ENCODE assay signal across 10 cellular contexts in the genomic region with DNA sequence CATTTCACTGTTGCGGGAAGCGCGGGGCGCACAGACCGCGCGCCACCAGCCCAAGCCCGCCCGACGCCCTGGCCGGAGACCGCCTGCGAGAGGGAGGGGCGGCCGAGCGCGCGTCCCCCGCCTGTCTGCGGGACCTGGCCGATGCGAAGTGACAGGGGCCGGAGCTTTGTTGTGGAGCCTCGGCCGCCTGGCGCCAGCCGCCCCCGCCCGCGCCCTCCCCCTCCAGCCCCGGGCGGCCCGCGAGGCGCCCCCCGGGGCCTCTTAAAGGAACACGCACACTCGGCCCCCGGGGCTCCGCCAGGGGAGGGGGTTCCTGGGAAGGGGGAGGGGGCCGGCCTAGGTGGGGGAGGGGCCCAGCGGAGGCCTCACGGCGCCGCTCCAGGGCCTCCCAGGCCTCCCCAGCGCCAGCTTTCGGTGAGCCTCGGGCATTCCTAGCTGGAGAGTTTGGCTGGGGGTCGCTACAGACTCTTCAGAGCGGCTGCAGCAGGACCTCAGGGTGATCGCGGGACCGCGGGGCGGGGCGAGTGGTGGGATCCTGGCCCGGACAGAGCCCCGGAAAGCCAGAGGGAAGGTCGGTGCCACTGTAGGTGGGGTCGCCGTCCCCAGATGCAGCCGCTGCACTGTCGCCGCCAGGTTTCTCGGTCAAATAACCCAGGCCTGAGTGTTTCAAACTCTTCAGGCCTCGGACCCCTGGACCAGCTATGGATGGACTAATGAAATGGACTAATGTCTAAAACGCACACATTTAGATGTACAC. TPM values are rescaled to one million over a fixed set of nuclear protein-coding genes. Genes with fewer than 3 reads are reported as not detected.
A peak's percentile ranks its signal among the peaks of the same experiment; 100 is the strongest.
DNase-seq lines count a peak whose midpoint lies in the region; ATAC-seq and TF ChIP-seq lines count a peak whose summit lies in the region.
"Had no signal": no experiment of that assay in that cellular context is flagged by ENCODE, and none has a peak within 500 bp of the region (broad histone marks: within the 10 kb centered on the region; RNA-seq: fewer than 3 reads in every experiment).

No MANE protein-coding gene starts in this region.

- H3K4me3 ChIP-seq in HUES6 (ENCODE audit: low read depth, low read length) (peak overlapping the region; percentile 53), brain microvascular endothelial cell (ENCODE audit: low read depth, low read length) (peak overlapping the region; percentile 84), kidney epithelial cell (ENCODE audit: low read depth, low read length) (no peak overlapping the region)

- H3K27ac ChIP-seq in HUES6 (ENCODE audit: low read depth, low read length) (no peak overlapping the region), brain microvascular endothelial cell (no peak overlapping the region)

- H3K4me1 ChIP-seq in HUES6 (ENCODE audit: control insufficient read depth, insufficient read depth, low read length) = peaks cover 31% of the 10 kb centered on the region

- peak; percentile 44 for TF ChIP-seq CTCF in brain microvascular endothelial cell (IDR thresholded peaks at IDR 0.05; ENCODE audit: low read depth, low read length, missing control alignments)
- TF ChIP-seq CTCF in kidney epithelial cell (IDR thresholded peaks at IDR 0.05; ENCODE audit: insufficient read depth, low read length, poor library complexity, severe bottlenecking) = peak; percentile 7

- H3K9me3 Mint-ChIP-seq in stimulated activated effector memory CD8-positive, alpha-beta T cell treated with anti-CD3 and anti-CD28 coated beads, Interleukin-12 subunit alpha, Interleukin-12 subunit beta, amount 100 ng/mL, for 72 hours = no peaks in the 10 kb centered on the region

- H3K36me3 Mint-ChIP-seq in stimulated activated effector memory CD8-positive, alpha-beta T cell treated with anti-CD3 and anti-CD28 coated beads, Interleukin-12 subunit alpha, Interleukin-12 subunit beta, amount 100 ng/mL, for 72 hours = no peaks in the 10 kb centered on the region

- peak overlapping the region; percentile 46 for H3K4me3 Mint-ChIP-seq in stimulated activated effector memory CD8-positive, alpha-beta T cell treated with anti-CD3 and anti-CD28 coated beads, Interleukin-12 subunit alpha, Interleukin-12 subunit beta, amount 100 ng/mL, for 72 hours

- H3K36me3 ChIP-seq in HUES6 (ENCODE audit: control insufficient read depth, insufficient read depth, low read length) = no peaks in the 10 kb centered on the region
- peaks cover 3% of the 10 kb centered on the region for H3K36me3 ChIP-seq in brain microvascular endothelial cell (replicated peaks)
- H3K36me3 ChIP-seq in kidney epithelial cell (ENCODE audit: control insufficient read depth, insufficient read depth, low read length) = no peaks in the 10 kb centered on the region

- in situ Hi-C loops in brain microvascular endothelial cell (cut with HindIII; ENCODE audit: low pct_ligation_motif_present, low sequenced_read_pairs) = no loop called here

- peaks cover 27% of the 10 kb centered on the region for H3K4me1 Mint-ChIP-seq in stimulated activated effector memory CD8-positive, alpha-beta T cell treated with anti-CD3 and anti-CD28 coated beads, Interleukin-12 subunit alpha, Interleukin-12 subunit beta, amount 100 ng/mL, for 72 hours

- DNase-seq in brain microvascular endothelial cell (no peak), kidney epithelial cell (ENCODE audit: low read depth) (no peak), mucosa of gallbladder (ENCODE audit: low spot score) (no peak), Ammon's horn (ENCODE audit: low spot score) (no peak), NCI-H2171 (lab: John Stamatoyannopoulos, UW) (no peak)
- DNase-seq in stimulated activated effector memory CD8-positive, alpha-beta T cell treated with anti-CD3 and anti-CD28 coated beads, Interleukin-12 subunit alpha, Interleukin-12 subunit beta, amount 100 ng/mL, for 72 hours (ENCODE audit: low spot score in 2 of 2) = no peak
- DNase-seq: NCI-H2029 treated with DMSO at 0.1 percent for 48 hours; stimulated activated CD4-positive, alpha-beta T cell treated with anti-CD3 and anti-CD28 coated beads, Interleukin-4, amount 100 ng/mL, for 1 hour had no signal

- no peak overlapping the region for H3K27ac Mint-ChIP-seq in stimulated activated effector memory CD8-positive, alpha-beta T cell treated with anti-CD3 and anti-CD28 coated beads, Interleukin-12 subunit alpha, Interleukin-12 subunit beta, amount 100 ng/mL, for 72 hours

- H3K9ac ChIP-seq in HUES6 (ENCODE audit: low read length) = peak overlapping the region; percentile 17

- ATAC-seq in stimulated activated effector memory CD8-positive, alpha-beta T cell treated with anti-CD3 and anti-CD28 coated beads, Interleukin-12 subunit alpha, Interleukin-12 subunit beta, amount 100 ng/mL, for 72 hours = no peak

- no peaks in the 10 kb centered on the region for H3K9me3 ChIP-seq in HUES6 (ENCODE audit: control insufficient read depth, insufficient read depth, low read depth, low read length)

- H3K27me3 ChIP-seq in HUES6 (ENCODE audit: control insufficient read depth, insufficient read depth, low read length) = peaks cover 99% of the 10 kb centered on the region
- H3K27me3 ChIP-seq in brain microvascular endothelial cell (replicated peaks) = no peaks in the 10 kb centered on the region
- H3K27me3 ChIP-seq in kidney epithelial cell (ENCODE audit: control insufficient read depth, insufficient read depth, low read length) = peaks cover 63% of the 10 kb centered on the region

RNA-seq across cellular contexts. Expression of a gene that starts 2.4 kb away (rescaled TPM):
- total RNA-seq in kidney epithelial cell = 7.3 and 7.7 TPM in 2 replicates
- total RNA-seq in mucosa of gallbladder = 33.9 TPM
- total RNA-seq: endothelial cell of umbilical vein had no signal

RNA-seq across cellular contexts. Expression of a gene that starts 55.0 kb away (rescaled TPM):
- total RNA-seq in kidney epithelial cell (not detected in 2 replicates), mucosa of gallbladder (1.6 TPM)
- total RNA-seq: endothelial cell of umbilical vein had no signal
